ENCODE assay signal across 11 cellular contexts in genomic region chr6:31945507-31946369, GRCh38. TPM values are rescaled to one million over a fixed set of nuclear protein-coding genes. Genes with fewer than 3 reads are reported as not detected.
A peak's percentile ranks its signal among the peaks of the same experiment; 100 is the strongest.
DNase-seq lines count a peak whose midpoint lies in the region; ATAC-seq, FAIRE-seq and TF ChIP-seq lines count a peak whose summit lies in the region.
"Had no signal": no experiment of that assay in that cellular context is flagged by ENCODE, and none has a peak within 500 bp of the region (broad histone marks: within the 10 kb centered on the region; RNA-seq: fewer than 3 reads in every experiment).

TSS of gene CFB (plus strand) at chr6:31946095. CDS start at chr6:31946222, 127 bp downstream.

- no peak for FAIRE-seq in bronchial epithelial cell (lab: Jason Lieb, UNC)

- DNase-seq in DMS53 (lab: John Stamatoyannopoulos, UW) (peak; percentile 33), DMS53 treated with DMSO at 0.1 percent for 48 hours (lab: John Stamatoyannopoulos, UW; ENCODE audit: unreplicated experiment) (no peak), bronchial epithelial cell (ENCODE audit: low read depth) (peak; percentile 87), right lobe of liver (peak; percentile 89 to 98 (median 96)), transverse colon (peak; percentile 87), COLO668 (lab: John Stamatoyannopoulos, UW; ENCODE audit: unreplicated experiment) (no peak), NCI-H82 treated with DMSO at 0.1 percent for 48 hours (lab: John Stamatoyannopoulos, UW; ENCODE audit: unreplicated experiment) (no peak), NCI-H2107 treated with DMSO at 0.1 percent for 48 hours (lab: John Stamatoyannopoulos, UW; ENCODE audit: unreplicated experiment) (no peak)
- DNase-seq: central memory CD4-positive, alpha-beta T cell had no signal

- ATAC-seq in right lobe of liver = peak; percentile 76 to 96 (median 89)

- peak within 1 kb of the TSS; percentile 89 to 96 (median 91) for H3K27ac ChIP-seq in right lobe of liver
- peak within 1 kb of the TSS; percentile 80 to 85 (median 84) for H3K27ac ChIP-seq in transverse colon
- H3K27ac ChIP-seq: KMS-11 had no signal

- no peak for TF ChIP-seq EP300 in transverse colon (IDR thresholded peaks at IDR 0.05; ENCODE audit: low read depth)

- H3K4me1 ChIP-seq in right lobe of liver = peaks cover 0 to 37% (median 19%) of the 10 kb centered on the region in 4 donors
- H3K4me1 ChIP-seq in transverse colon = peaks cover 8 to 23% (median 18%) of the 10 kb centered on the region in 4 donors

- H3K9me3 ChIP-seq in right lobe of liver (no peaks in the 10 kb centered on the region), transverse colon (no peaks in the 10 kb centered on the region)

- intact Hi-C loops in right lobe of liver (cut with DNase I) (no loop called here), transverse colon (cut with DNase I; ENCODE audit: low total_unique reads) (no loop called here)

- no peaks in the 10 kb centered on the region for H3K27me3 ChIP-seq in bronchial epithelial cell (ENCODE audit: control insufficient read depth, insufficient read depth, low read length)
- H3K27me3 ChIP-seq in right lobe of liver = no peaks in the 10 kb centered on the region
- H3K27me3 ChIP-seq in transverse colon = no peaks in the 10 kb centered on the region

- H3K36me3 ChIP-seq in bronchial epithelial cell (ENCODE audit: control insufficient read depth, insufficient read depth, low read length) (no peaks in the 10 kb centered on the region), right lobe of liver (peaks cover 0 to 58% (median 24%) of the 10 kb centered on the region in 4 donors), transverse colon (no peaks in the 10 kb centered on the region)

- H3K4me3 ChIP-seq in bronchial epithelial cell (ENCODE audit: low read depth, low read length) (peak within 1 kb of the TSS; percentile 15), right lobe of liver (peak within 1 kb of the TSS; percentile 57 to 92 (median 78)), transverse colon (peak within 1 kb of the TSS in 2 of 4 donors; percentile 20 to 25)

- 10% methylated on average over 6 of the region's 11 CpGs for WGBS in right lobe of liver (ENCODE audit: insufficient coverage, low coverage, low lambda C conversion rate, missing lambda C conversion rate)
- WGBS in transverse colon (ENCODE audit: low coverage in 1 of 2), 2 donors = 20% methylated on average over 11 of the region's 11 CpGs; no CpG with 5 or more reads in 1 of the 2 donors

- TF ChIP-seq POLR2A in right lobe of liver (IDR thresholded peaks at IDR 0.05) (peak; percentile 98), transverse colon (IDR thresholded peaks at IDR 0.05) (peak; percentile 22)

- in situ Hi-C loops in transverse colon (cut with MboI; ENCODE audit: low pct_ligation_motif_present in 1 of 4, low pct_unique_long_range_greater_than_20kb in 1 of 4, low sequenced_read_pairs in 3 of 4) = no loop called here

- TF ChIP-seq CTCF in bronchial epithelial cell (IDR thresholded peaks at IDR 0.05; ENCODE audit: insufficient read depth, low read length, severe bottlenecking) (no peak), right lobe of liver (IDR thresholded peaks at IDR 0.05) (no peak), transverse colon (IDR thresholded peaks at IDR 0.05) (no peak)

RNA-seq across cellular contexts. Expression of gene CFB, which starts in this region (rescaled TPM):
- total RNA-seq in bronchial epithelial cell (2.4 and 2.6 TPM in 2 replicates), right lobe of liver (1,000 to 10,000 TPM; 1,939 to 4,112 (median 3,131) TPM), transverse colon (10 to 100 TPM in 3 of 4 donors, 1 to 10 TPM in 1; 9.0 to 59.7 (median 39.6) TPM)
- total RNA-seq: B cell had no signal

Comparison
In these comparisons a context has a peak if more than half of its experiments do, and no peak if none do; other contexts are left out.
1. RNA of gene CFB (total RNA-seq): 1,939 to 4,112 TPM in right lobe of liver; 9.0 to 59.7 TPM in transverse colon and 2.4 to 2.6 TPM in bronchial epithelial cell; every median in the first group is over 10 times any median in the second.
2. DNase-seq: peak in DMS53 (single experiment), bronchial epithelial cell (single experiment), right lobe of liver (3 of 3) and transverse colon (single experiment); none in DMS53 treated with DMSO at 0.1 percent for 48 hours (single experiment), COLO668 (single experiment), NCI-H82 treated with DMSO at 0.1 percent for 48 hours (single experiment) and NCI-H2107 treated with DMSO at 0.1 percent for 48 hours (single experiment).